ENCODE assay signal across 28 cellular contexts in the genomic region with DNA sequence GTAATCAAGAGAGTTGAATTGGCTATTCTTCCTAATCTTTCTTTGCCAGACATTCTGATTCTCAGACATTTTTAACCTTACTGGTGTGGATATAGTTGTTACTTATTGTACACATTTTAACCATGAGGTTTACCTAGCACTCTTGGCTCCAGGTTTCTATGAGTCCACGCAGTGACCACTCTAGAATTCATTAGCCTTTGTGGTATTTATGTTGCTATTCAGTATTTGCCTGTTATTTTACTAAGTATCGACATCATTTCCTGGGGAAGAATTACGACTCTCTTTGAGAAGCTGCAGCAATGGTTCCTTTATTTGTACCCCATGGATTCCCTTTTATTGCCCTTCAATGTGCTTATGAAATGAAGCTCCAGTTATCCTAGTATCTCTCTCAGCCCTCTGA.
"Had no signal": no experiment of that assay in that cellular context is flagged by ENCODE, and none has a peak within 500 bp of the region (broad histone marks: within the 10 kb centered on the region; RNA-seq: fewer than 3 reads in every experiment).

No MANE protein-coding gene starts in this region.

- H2AFZ ChIP-seq: hepatocyte, parathyroid adenoma had no signal

- H3K36me3 ChIP-seq: gastrocnemius medialis, heart left ventricle, left lung, neutrophil, right lobe of liver, suprapubic skin, transverse colon, upper lobe of right lung, uterus had no signal

- H3K4me1 Mint-ChIP-seq: naive B cell; neural crest cell; stimulated activated naive B cell treated with anti-CD40 and anti-IgM and Interleukin-4, amounts not matched to agents 10 μg/mL and 1 μg/mL and 100 μg/mL, for 72 hours had no signal

- H3K9ac ChIP-seq: parathyroid adenoma had no signal

- H3K4me1 ChIP-seq: left lung, parathyroid adenoma, right lobe of liver, transverse colon had no signal

- H3K27me3 ChIP-seq: gastrocnemius medialis, heart left ventricle, hepatocyte, left lung, right lobe of liver, suprapubic skin, transverse colon, upper lobe of right lung, uterus had no signal

- H3K27ac Mint-ChIP-seq: effector memory CD8-positive, alpha-beta T cell; mesothelial cell of epicardium; naive B cell; natural killer cell treated with Interleukin-12 subunit alpha and Interleukin-12 subunit beta and Interleukin-15 and Interleukin-18, amount 100 ng/mL, for 72 hours; progenitor cell of endocrine pancreas; stimulated activated naive B cell treated with anti-CD40 and anti-IgM and Interleukin-4, amounts not matched to agents 10 μg/mL and 1 μg/mL and 100 μg/mL, for 72 hours; stimulated activated naive CD8-positive, alpha-beta T cell treated with anti-CD3 and anti-CD28 coated beads, Interleukin-15, Interleukin-2, amounts not matched to agents 100 ng/mL and 50 ng/mL, for 24 hours had no signal

- H3K4me3 ChIP-seq: gastrocnemius medialis, heart left ventricle, hepatocyte, left lung, mucosa of descending colon, right lobe of liver, suprapubic skin, transverse colon, upper lobe of right lung, uterus had no signal

- H3K9me3 Mint-ChIP-seq: effector memory CD8-positive, alpha-beta T cell; natural killer cell treated with Interleukin-12 subunit alpha and Interleukin-12 subunit beta and Interleukin-15 and Interleukin-18, amount 100 ng/mL, for 72 hours; neural crest cell; stimulated activated naive B cell treated with anti-CD40 and anti-IgM and Interleukin-4, amounts not matched to agents 10 μg/mL and 1 μg/mL and 100 μg/mL, for 72 hours; stimulated activated naive CD8-positive, alpha-beta T cell treated with anti-CD3 and anti-CD28 coated beads, Interleukin-15, Interleukin-2, amounts not matched to agents 100 ng/mL and 50 ng/mL, for 24 hours had no signal

- H3K27ac ChIP-seq: heart left ventricle, hepatocyte, left lung, neutrophil, parathyroid adenoma, right lobe of liver, upper lobe of right lung had no signal

- DNase-seq: cortex of kidney; effector memory CD8-positive, alpha-beta T cell; erythroblast; heart left ventricle; left cardiac atrium; left lung; mucosa of descending colon; naive B cell; right lobe of liver; small intestine; stimulated activated CD4-positive, alpha-beta T cell treated with anti-CD3 and anti-CD28 coated beads, Interleukin-15, amount 100 ng/mL, for 24 hours; stimulated activated CD4-positive, alpha-beta T cell treated with anti-CD3 and anti-CD28 coated beads, Interleukin-2, amount 100 ng/mL, for 48 hours; stimulated activated naive B cell treated with anti-CD40 and anti-IgM and Interleukin-4, amounts not matched to agents 10 μg/mL and 1 μg/mL and 100 μg/mL, for 72 hours; transverse colon; upper lobe of right lung had no signal

- H3K4me3 Mint-ChIP-seq: effector memory CD8-positive, alpha-beta T cell; mesothelial cell of epicardium; naive B cell; natural killer cell treated with Interleukin-12 subunit alpha and Interleukin-12 subunit beta and Interleukin-15 and Interleukin-18, amount 100 ng/mL, for 72 hours; neural crest cell; stimulated activated naive B cell treated with anti-CD40 and anti-IgM and Interleukin-4, amounts not matched to agents 10 μg/mL and 1 μg/mL and 100 μg/mL, for 72 hours; stimulated activated naive CD8-positive, alpha-beta T cell treated with anti-CD3 and anti-CD28 coated beads, Interleukin-15, Interleukin-2, amounts not matched to agents 100 ng/mL and 50 ng/mL, for 24 hours had no signal

- H3K9me3 ChIP-seq: gastrocnemius medialis, heart left ventricle, left lung, mucosa of descending colon, neutrophil, right lobe of liver, suprapubic skin, transverse colon, upper lobe of right lung, uterus had no signal

- FAIRE-seq: endometrium, islet of Langerhans, small intestine had no signal

- H3K36me3 Mint-ChIP-seq: mesothelial cell of epicardium; naive B cell; natural killer cell treated with Interleukin-12 subunit alpha and Interleukin-12 subunit beta and Interleukin-15 and Interleukin-18, amount 100 ng/mL, for 72 hours; stimulated activated naive B cell treated with anti-CD40 and anti-IgM and Interleukin-4, amounts not matched to agents 10 μg/mL and 1 μg/mL and 100 μg/mL, for 72 hours had no signal

- H3K79me2 ChIP-seq: hepatocyte, parathyroid adenoma had no signal

- H3K4me2 ChIP-seq: hepatocyte had no signal

- ATAC-seq: effector memory CD8-positive, alpha-beta T cell; heart left ventricle; mucosa of descending colon; natural killer cell treated with Interleukin-12 subunit alpha and Interleukin-12 subunit beta and Interleukin-15 and Interleukin-18, amount 100 ng/mL, for 72 hours; right lobe of liver; stimulated activated naive B cell treated with anti-CD40 and anti-IgM and Interleukin-4, amounts not matched to agents 10 μg/mL and 1 μg/mL and 100 μg/mL, for 72 hours; upper lobe of right lung had no signal
